ENCODE assay signal across 19 cellular contexts in the genomic region with DNA sequence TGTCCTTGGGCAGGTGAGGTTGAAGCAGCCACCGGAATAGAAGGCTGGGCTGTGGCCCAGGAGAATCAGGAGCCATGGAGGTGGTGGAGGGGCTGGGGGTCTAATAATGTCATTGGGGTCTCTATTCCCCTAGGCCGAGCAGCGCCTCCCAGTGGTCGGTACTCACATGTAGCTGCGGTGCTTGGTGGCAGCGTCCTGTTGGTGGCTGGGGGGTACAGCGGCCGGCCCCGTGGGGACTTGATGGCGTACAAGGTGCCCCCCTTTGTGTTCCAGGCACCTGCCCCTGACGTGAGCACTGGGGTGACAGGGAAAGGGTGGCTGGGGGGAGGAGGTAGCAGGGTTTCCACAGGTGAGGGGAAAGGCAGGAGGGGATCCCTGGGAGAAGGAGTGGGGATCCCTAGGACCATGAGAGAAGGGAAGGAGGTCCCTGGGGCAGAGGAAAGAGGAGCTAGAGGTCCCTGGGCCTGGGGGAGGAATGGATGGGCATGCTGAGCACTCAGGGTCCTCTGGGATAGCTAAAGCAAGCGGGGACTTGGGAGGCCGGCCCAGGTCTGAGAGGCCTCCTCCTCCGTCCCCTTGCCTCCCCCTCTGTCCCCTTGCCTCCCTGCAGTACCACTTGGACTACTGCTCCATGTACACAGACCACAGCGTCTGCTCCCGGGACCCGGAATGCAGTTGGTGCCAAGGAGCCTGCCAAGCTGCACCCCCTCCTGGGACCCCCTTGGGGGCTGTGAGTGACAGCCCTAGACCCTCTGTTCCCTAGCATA. TPM values are rescaled to one million over a fixed set of nuclear protein-coding genes. Genes with fewer than 3 reads are reported as not detected.
DNase-seq lines count a peak whose midpoint lies in the region; ATAC-seq and TF ChIP-seq lines count a peak whose summit lies in the region.
"Had no signal": no experiment of that assay in that cellular context is flagged by ENCODE, and none has a peak within 500 bp of the region (broad histone marks: within the 10 kb centered on the region; RNA-seq: fewer than 3 reads in every experiment).

No MANE protein-coding gene starts in this region.

- H3K27me3 Mint-ChIP-seq in T-helper 1 cell treated with Interleukin-12 subunit alpha and Interleukin-12 subunit beta and Interleukin-4 antibody, amounts not matched to agents 30 μg/mL and 1 μg/mL, for 36 hours (ENCODE audit: low read depth), result no peaks in the 10 kb centered on the region
- no peaks in the 10 kb centered on the region for H3K27me3 Mint-ChIP-seq in type B pancreatic cell
- H3K27me3 Mint-ChIP-seq: activated naive CD8-positive, alpha-beta T cell treated with anti-CD3 and anti-CD28 coated beads, Interleukin-2, amount 50 U/mL, for 24 hours; activated T-cell treated with anti-CD3 and anti-CD28 coated beads, Interleukin-2, amount 50 U/mL, for 24 hours had no signal

- H3K4me2 ChIP-seq in OCI-LY7 (ENCODE audit: low read length), result no peak overlapping the region

- no peaks in the 10 kb centered on the region for H3K36me3 Mint-ChIP-seq in T-helper 1 cell treated with Interleukin-12 subunit alpha and Interleukin-12 subunit beta and Interleukin-4 antibody, amounts not matched to agents 30 μg/mL and 1 μg/mL, for 36 hours (ENCODE audit: low read depth)
- peaks cover 10% of the 10 kb centered on the region for H3K36me3 Mint-ChIP-seq in type B pancreatic cell

- H3K4me3 Mint-ChIP-seq in T-helper 1 cell treated with Interleukin-12 subunit alpha and Interleukin-12 subunit beta and Interleukin-4 antibody, amounts not matched to agents 30 μg/mL and 1 μg/mL, for 36 hours, result no peak overlapping the region
- H3K4me3 Mint-ChIP-seq in type B pancreatic cell, result no peak overlapping the region
- H3K4me3 Mint-ChIP-seq: activated naive CD8-positive, alpha-beta T cell treated with anti-CD3 and anti-CD28 coated beads, Interleukin-2, amount 50 U/mL, for 24 hours; activated T-cell treated with anti-CD3 and anti-CD28 coated beads, Interleukin-2, amount 50 U/mL, for 24 hours had no signal

- H3K4me1 Mint-ChIP-seq in T-helper 1 cell treated with Interleukin-12 subunit alpha and Interleukin-12 subunit beta and Interleukin-4 antibody, amounts not matched to agents 30 μg/mL and 1 μg/mL, for 36 hours (ENCODE audit: low read depth), result no peaks in the 10 kb centered on the region
- H3K4me1 Mint-ChIP-seq in type B pancreatic cell (ENCODE audit: unreplicated experiment), result no peaks in the 10 kb centered on the region

- intact Hi-C loops in OCI-LY7 (cut with micrococcal nuclease; ENCODE audit: unreplicated experiment), result no loop called here

- TF ChIP-seq POLR2A in Peyer's patch (IDR thresholded peaks at IDR 0.05), result no peak

- no peaks in the 10 kb centered on the region for H3K27me3 ChIP-seq in Peyer's patch
- H3K27me3 ChIP-seq: spleen had no signal

- H3K9me3 Mint-ChIP-seq in T-helper 1 cell treated with Interleukin-12 subunit alpha and Interleukin-12 subunit beta and Interleukin-4 antibody, amounts not matched to agents 30 μg/mL and 1 μg/mL, for 36 hours, result no peaks in the 10 kb centered on the region
- H3K9me3 Mint-ChIP-seq in type B pancreatic cell, result no peaks in the 10 kb centered on the region
- H3K9me3 Mint-ChIP-seq: activated naive CD8-positive, alpha-beta T cell treated with anti-CD3 and anti-CD28 coated beads, Interleukin-2, amount 50 U/mL, for 24 hours; activated T-cell treated with anti-CD3 and anti-CD28 coated beads, Interleukin-2, amount 50 U/mL, for 24 hours had no signal

- ATAC-seq in HG03097 (IDR thresholded peaks at IDR 0.05; ENCODE audit: low FRiP score, unreplicated experiment), result no peak
- ATAC-seq: activated naive CD8-positive, alpha-beta T cell treated with anti-CD3 and anti-CD28 coated beads, Interleukin-2, amount 50 U/mL, for 24 hours had no signal

- BruUV-seq in OCI-LY7 (replicated peaks; lab: Mats Ljungman, UMichigan), result no TSS peak

- CTCF ChIA-PET in OCI-LY7 (lab: Charles Lee; ENCODE audit: unreplicated experiment), result no interaction called here

- H3K27ac ChIP-seq in OCI-LY7 (ENCODE audit: low read depth, low read length, poor library complexity, severe bottlenecking) (no peak overlapping the region), Peyer's patch (no peak overlapping the region)
- H3K27ac ChIP-seq: HL-60, SK-N-MC, spleen had no signal

- no peaks in the 10 kb centered on the region for H3K4me1 ChIP-seq in OCI-LY7 (ENCODE audit: insufficient read depth, low read length, poor library complexity, severe bottlenecking)
- no peaks in the 10 kb centered on the region for H3K4me1 ChIP-seq in Peyer's patch

- H3K9me3 ChIP-seq in OCI-LY7 (ENCODE audit: low read length), result no peaks in the 10 kb centered on the region
- H3K9me3 ChIP-seq in Peyer's patch, result no peaks in the 10 kb centered on the region
- H3K9me3 ChIP-seq: spleen had no signal

- H3K9me2 ChIP-seq in OCI-LY7 (ENCODE audit: insufficient read depth, low read length), result no peaks in the 10 kb centered on the region

- no peaks in the 10 kb centered on the region for H4K20me1 ChIP-seq in OCI-LY7 (ENCODE audit: insufficient read depth, low read length)

- peak; percentile 68 for TF ChIP-seq CTCF in OCI-LY7 (conservative IDR thresholded peaks at IDR 0.05; ENCODE audit: low read length)
- TF ChIP-seq CTCF in fibroblast of villous mesenchyme (IDR thresholded peaks at IDR 0.05; ENCODE audit: insufficient read depth, low read depth, low read length), result peak; percentile 19
- TF ChIP-seq CTCF in type B pancreatic cell (conservative IDR thresholded peaks at IDR 0.05), result peak; percentile 57
- no peak for TF ChIP-seq CTCF in Peyer's patch (IDR thresholded peaks at IDR 0.05)

- H3K27ac Mint-ChIP-seq in T-helper 1 cell treated with Interleukin-12 subunit alpha and Interleukin-12 subunit beta and Interleukin-4 antibody, amounts not matched to agents 30 μg/mL and 1 μg/mL, for 36 hours, result peak overlapping the region; percentile 22
- H3K27ac Mint-ChIP-seq in type B pancreatic cell, result no peak overlapping the region
- H3K27ac Mint-ChIP-seq: activated naive CD8-positive, alpha-beta T cell treated with anti-CD3 and anti-CD28 coated beads, Interleukin-2, amount 50 U/mL, for 24 hours; activated T-cell treated with anti-CD3 and anti-CD28 coated beads, Interleukin-2, amount 50 U/mL, for 24 hours had no signal

- DNase-seq in T-helper 1 cell (no peak), OCI-LY7 (ENCODE audit: low spot score) (no peak), fibroblast of villous mesenchyme (ENCODE audit: low read depth) (no peak), type B pancreatic cell (ENCODE audit: extremely low spot score, unreplicated experiment) (no peak), Peyer's patch (no peak), AG08395 (ENCODE audit: low spot score) (no peak)
- DNase-seq: activated naive CD8-positive, alpha-beta T cell treated with anti-CD3 and anti-CD28 coated beads, Interleukin-2, amount 50 U/mL, for 24 hours; activated T-cell treated with anti-CD3 and anti-CD28 coated beads, Interleukin-2, amount 50 U/mL, for 24 hours; COR-L47; mesenchymal stem cell; NCI-H2081; spleen had no signal

- H3K79me2 ChIP-seq in OCI-LY7 (ENCODE audit: insufficient read depth, low read depth, low read length), result no peaks in the 10 kb centered on the region

- no peak overlapping the region for H3K4me3 ChIP-seq in OCI-LY7 (ENCODE audit: low read depth, low read length, poor library complexity, severe bottlenecking)
- no peak overlapping the region for H3K4me3 ChIP-seq in fibroblast of villous mesenchyme (ENCODE audit: low read depth, low read length)
- no peak overlapping the region for H3K4me3 ChIP-seq in Peyer's patch
- H3K4me3 ChIP-seq: SK-N-MC, spleen had no signal

- H3K36me3 ChIP-seq in OCI-LY7 (ENCODE audit: insufficient read depth, low read length) (peaks cover 6% of the 10 kb centered on the region; the same call in 1 of the 2 replicates), Peyer's patch (peaks cover 0 to 20% (median 0%) of the 10 kb centered on the region in 3 donors)

- POLR2A ChIA-PET in OCI-LY7 (lab: Charles Lee), result no interaction called here

- H2AFZ ChIP-seq in OCI-LY7 (ENCODE audit: low read length), result no peak overlapping the region

RNA-seq across cellular contexts. Expression of a gene that starts 18.1 kb away (rescaled TPM):
- total RNA-seq in OCI-LY7 (2014; rRNA removed; shearing (Covaris generic)), result 6.0 and 10.5 TPM in 2 replicates
- total RNA-seq in OCI-LY7 (2022) (14.7 and 17.2 TPM in 2 replicates), fibroblast of villous mesenchyme (21.2 and 22.2 TPM in 2 replicates), type B pancreatic cell (ENCODE audit: low replicate concordance) (30.7 and 49.5 TPM in 2 replicates), Peyer's patch (10 to 100 TPM; 12.3 to 30.8 (median 22.3) TPM)

RNA-seq across cellular contexts. Expression of a gene that starts 30.4 kb away (rescaled TPM):
- total RNA-seq in OCI-LY7 (2014; rRNA removed; shearing (Covaris generic)), result not detected in 2 replicates
- total RNA-seq in OCI-LY7 (2022) (1.8 TPM in 2 replicates), fibroblast of villous mesenchyme (not detected in 2 replicates), type B pancreatic cell (ENCODE audit: low replicate concordance) (0.88 and 3.6 TPM in 2 replicates), Peyer's patch (not detected)

RNA-seq across cellular contexts. Expression of a gene that starts 41.1 kb away (rescaled TPM):
- 54.9 and 62.1 TPM in 2 replicates for total RNA-seq in OCI-LY7 (2014; rRNA removed; shearing (Covaris generic))
- total RNA-seq in OCI-LY7 (2022) (35.9 and 42.3 TPM in 2 replicates), fibroblast of villous mesenchyme (28.5 and 48.0 TPM in 2 replicates), type B pancreatic cell (ENCODE audit: low replicate concordance) (50.3 and 97.4 TPM in 2 replicates), Peyer's patch (10 to 100 TPM in 2 of 4 donors, 1 to 10 TPM in 2; 8.6 to 42.1 (median 10.2) TPM)

RNA-seq across cellular contexts. Expression of a gene that starts 41.6 kb away (rescaled TPM):
- total RNA-seq in OCI-LY7 (2014; rRNA removed; shearing (Covaris generic)), result 1.4 TPM in 1 of 2 replicates, not detected in the other
- total RNA-seq in OCI-LY7 (2022), result 0.40 and 0.70 TPM in 2 replicates
- total RNA-seq in fibroblast of villous mesenchyme, result 0.64 and 0.86 TPM in 2 replicates
- total RNA-seq in type B pancreatic cell (ENCODE audit: low replicate concordance), result 2.2 and 2.4 TPM in 2 replicates
- 1 to 10 TPM in 2 of 4 donors, not detected in 2; 1.1 TPM for total RNA-seq in Peyer's patch

RNA-seq across cellular contexts. Expression of a gene that starts 46.6 kb away (rescaled TPM):
- total RNA-seq in OCI-LY7 (2014; rRNA removed; shearing (Covaris generic)), result not detected in 2 replicates
- 0.81 and 0.95 TPM in 2 replicates for total RNA-seq in OCI-LY7 (2022)
- total RNA-seq in fibroblast of villous mesenchyme, result 0.32 TPM in 1 of 2 replicates, not detected in the other
- 3.3 and 5.6 TPM in 2 replicates for total RNA-seq in type B pancreatic cell (ENCODE audit: low replicate concordance)
- total RNA-seq in Peyer's patch, result 1 to 10 TPM in 1 of 4 donors, not detected in 3; 3.8 TPM
- total RNA-seq: fibroblast of lung, omental fat pad, temporal lobe had no signal

Comparison
In these comparisons a context has a peak if more than half of its experiments do, and no peak if none do; other contexts are left out.
1. CTCF ChIP-seq: peak in OCI-LY7 (single experiment), fibroblast of villous mesenchyme (single experiment) and type B pancreatic cell (single experiment); none in Peyer's patch (0 of 6).